In genomic region chr12:24944598-24944975, GRCh38 we compare ENCODE assay signal across 1 cellular context.
TF ChIP-seq lines count a peak whose summit lies in the region.

No MANE protein-coding gene starts in this region.

TF ChIP-seq in GM23338, 12 proteins besides CTCF, POLR2A, EP300 and RAD21 (continued from another document):
- no peak for TF ChIP-seq ZNF462 (CRISPR knock-in tag; IDR thresholded peaks at IDR 0.05)
- TF ChIP-seq EZH2 (IDR thresholded peaks at IDR 0.05; ENCODE audit: low read depth, unreplicated experiment): no peak
- no peak for TF ChIP-seq JUNB (IDR thresholded peaks at IDR 0.05; ENCODE audit: unreplicated experiment)
TF ChIP-seq in GM23338: peak in this region for 0.
